In genomic region chr4:185210102-185210981, GRCh38 we compare ENCODE assay signal across 8 cellular contexts. TPM values are rescaled to one million over a fixed set of nuclear protein-coding genes. Genes with fewer than 3 reads are reported as not detected.
DNase-seq lines count a peak whose midpoint lies in the region; ATAC-seq and TF ChIP-seq lines count a peak whose summit lies in the region.

No MANE protein-coding gene starts in this region.

- H3K27me3 Mint-ChIP-seq in activated naive CD4-positive, alpha-beta T cell treated with anti-CD3 and anti-CD28 coated beads, Interleukin-2, amount 10 ng/mL, durations not matched to agents 7 days and 5 days = peaks cover 19% of the 10 kb centered on the region

- DNase-seq in NCI-H2227 (lab: John Stamatoyannopoulos, UW; ENCODE audit: unreplicated experiment) (peak; percentile 34), NCI-H2227 treated with DMSO at 0.1 percent for 48 hours (lab: John Stamatoyannopoulos, UW) (no peak), germinal center (ENCODE audit: low spot score) (peak; percentile 39), nucleus accumbens (lab: John Stamatoyannopoulos, UW) (peak in 46 of 56 donors; percentile 9 to 70 (median 38)), ureter (ENCODE audit: low spot score) (peak; percentile 53)
- DNase-seq in activated naive CD4-positive, alpha-beta T cell treated with anti-CD3 and anti-CD28 coated beads, Interleukin-2, amount 10 ng/mL, durations not matched to agents 7 days and 5 days = peak; percentile 62

- CTCF ChIA-PET in activated naive CD4-positive, alpha-beta T cell treated with anti-CD3 and anti-CD28 coated beads, Interleukin-2, amount 10 ng/mL, durations not matched to agents 7 days and 5 days (lab: Charles Lee) = no interaction called here

- peak overlapping the region; percentile 82 for H3K27ac Mint-ChIP-seq in activated naive CD4-positive, alpha-beta T cell treated with anti-CD3 and anti-CD28 coated beads, Interleukin-2, amount 10 ng/mL, durations not matched to agents 7 days and 5 days

- peaks cover 7% of the 10 kb centered on the region for H3K36me3 Mint-ChIP-seq in activated naive CD4-positive, alpha-beta T cell treated with anti-CD3 and anti-CD28 coated beads, Interleukin-2, amount 10 ng/mL, durations not matched to agents 7 days and 5 days

- H3K4me1 Mint-ChIP-seq in activated naive CD4-positive, alpha-beta T cell treated with anti-CD3 and anti-CD28 coated beads, Interleukin-2, amount 10 ng/mL, durations not matched to agents 7 days and 5 days = peaks cover 39% of the 10 kb centered on the region

- H3K9me3 Mint-ChIP-seq in activated naive CD4-positive, alpha-beta T cell treated with anti-CD3 and anti-CD28 coated beads, Interleukin-2, amount 10 ng/mL, durations not matched to agents 7 days and 5 days = no peaks in the 10 kb centered on the region

- ATAC-seq in HG02840 (IDR thresholded peaks at IDR 0.05; ENCODE audit: low FRiP score, unreplicated experiment) = peak; percentile 10

- H3K4me3 Mint-ChIP-seq in activated naive CD4-positive, alpha-beta T cell treated with anti-CD3 and anti-CD28 coated beads, Interleukin-2, amount 10 ng/mL, durations not matched to agents 7 days and 5 days = peak overlapping the region; percentile 86

TF ChIP-seq in PFSK-1, 5 proteins besides CTCF, POLR2A, EP300 and RAD21:
- TF ChIP-seq TAF1 (IDR thresholded peaks at IDR 0.05; ENCODE audit: borderline replicate concordance, insufficient read depth, low read length) (no peak), SIN3A (IDR thresholded peaks at IDR 0.05; ENCODE audit: borderline replicate concordance, insufficient read depth, low read length) (peak; percentile 35; the same call in 1 of the 2 replicates)

RNA-seq across cellular contexts. Expression of gene SNX25, which starts 0.9 kb away (rescaled TPM):
- 4.5 TPM for polyA plus RNA-seq in PFSK-1 (2012; ENCODE audit: insufficient read length, low read depth)
- 17.4 TPM for total RNA-seq in ureter

RNA-seq across cellular contexts. Expression of gene CFAP97, which starts 6.5 kb away (rescaled TPM):
- polyA plus RNA-seq in PFSK-1 (2012; ENCODE audit: insufficient read length, low read depth) = 8.6 TPM
- 49.3 TPM for total RNA-seq in ureter
